In the genomic region with DNA sequence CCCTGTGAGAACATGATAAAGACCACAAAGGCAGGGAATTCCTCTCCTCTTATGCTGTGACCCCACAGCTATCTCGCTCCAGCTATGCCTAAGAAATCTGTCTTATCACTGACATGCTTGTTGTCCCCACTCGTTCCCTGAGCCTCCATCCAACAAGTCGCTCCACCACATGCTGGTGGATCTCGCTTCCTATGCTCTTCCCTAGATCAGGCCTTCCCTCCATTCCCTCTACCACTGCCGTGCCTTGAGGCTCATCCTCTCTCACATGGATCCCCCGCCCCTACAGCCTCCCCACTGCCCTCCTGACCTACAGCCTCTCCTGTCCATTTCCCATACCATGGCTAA, we compare ENCODE assay signal across 1 cellular context.
TF ChIP-seq lines count a peak whose summit lies in the region.

No MANE protein-coding gene starts in this region.

TF ChIP-seq in K562, 482 proteins besides CTCF, POLR2A, EP300 and RAD21 (continued from another document):
- TF ChIP-seq ARID4B (CRISPR knock-in tag; IDR thresholded peaks at IDR 0.05) (no peak), TFE3 (CRISPR knock-in tag; IDR thresholded peaks at IDR 0.05) (no peak), ZBTB1 (CRISPR knock-in tag; IDR thresholded peaks at IDR 0.05; ENCODE audit: borderline replicate concordance, low read depth) (no peak), ZFPM2 (CRISPR knock-in tag; IDR thresholded peaks at IDR 0.05) (no peak), SPI1 (IDR thresholded peaks at IDR 0.05; ENCODE audit: borderline replicate concordance, low read depth, low read length) (no peak), ZNF121 (CRISPR knock-in tag; conservative IDR thresholded peaks at IDR 0.05) (no peak), TCF3 (CRISPR knock-in tag; IDR thresholded peaks at IDR 0.05) (peak; percentile 79), HMG20A (CRISPR knock-in tag; conservative IDR thresholded peaks at IDR 0.05) (no peak), NCOR1 (IDR thresholded peaks at IDR 0.05) (peak; percentile 45; the same call in 1 of the 2 replicates), JUN (IDR thresholded peaks at IDR 0.05; ENCODE audit: borderline replicate concordance, low read depth, low read length) (no peak), JUN (CRISPR knock-in tag; IDR thresholded peaks at IDR 0.05; ENCODE audit: borderline replicate concordance) (no peak), ZNF41 (CRISPR knock-in tag; conservative IDR thresholded peaks at IDR 0.05) (no peak)
- TF ChIP-seq, protein P1, sequence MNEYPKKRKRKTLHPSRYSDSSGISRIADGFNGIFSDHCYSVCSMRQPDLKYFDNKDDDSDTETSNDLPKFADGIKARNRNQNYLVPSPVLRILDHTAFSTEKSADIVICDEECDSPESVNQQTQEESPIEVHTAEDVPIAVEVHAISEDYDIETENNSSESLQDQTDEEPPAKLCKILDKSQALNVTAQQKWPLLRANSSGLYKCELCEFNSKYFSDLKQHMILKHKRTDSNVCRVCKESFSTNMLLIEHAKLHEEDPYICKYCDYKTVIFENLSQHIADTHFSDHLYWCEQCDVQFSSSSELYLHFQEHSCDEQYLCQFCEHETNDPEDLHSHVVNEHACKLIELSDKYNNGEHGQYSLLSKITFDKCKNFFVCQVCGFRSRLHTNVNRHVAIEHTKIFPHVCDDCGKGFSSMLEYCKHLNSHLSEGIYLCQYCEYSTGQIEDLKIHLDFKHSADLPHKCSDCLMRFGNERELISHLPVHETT (CRISPR knock-in tag; conservative IDR thresholded peaks at IDR 0.05 in 1 of 2, IDR thresholded peaks at IDR 0.05 in 1 of 2), result no peak
- TF ChIP-seq, protein P2, sequence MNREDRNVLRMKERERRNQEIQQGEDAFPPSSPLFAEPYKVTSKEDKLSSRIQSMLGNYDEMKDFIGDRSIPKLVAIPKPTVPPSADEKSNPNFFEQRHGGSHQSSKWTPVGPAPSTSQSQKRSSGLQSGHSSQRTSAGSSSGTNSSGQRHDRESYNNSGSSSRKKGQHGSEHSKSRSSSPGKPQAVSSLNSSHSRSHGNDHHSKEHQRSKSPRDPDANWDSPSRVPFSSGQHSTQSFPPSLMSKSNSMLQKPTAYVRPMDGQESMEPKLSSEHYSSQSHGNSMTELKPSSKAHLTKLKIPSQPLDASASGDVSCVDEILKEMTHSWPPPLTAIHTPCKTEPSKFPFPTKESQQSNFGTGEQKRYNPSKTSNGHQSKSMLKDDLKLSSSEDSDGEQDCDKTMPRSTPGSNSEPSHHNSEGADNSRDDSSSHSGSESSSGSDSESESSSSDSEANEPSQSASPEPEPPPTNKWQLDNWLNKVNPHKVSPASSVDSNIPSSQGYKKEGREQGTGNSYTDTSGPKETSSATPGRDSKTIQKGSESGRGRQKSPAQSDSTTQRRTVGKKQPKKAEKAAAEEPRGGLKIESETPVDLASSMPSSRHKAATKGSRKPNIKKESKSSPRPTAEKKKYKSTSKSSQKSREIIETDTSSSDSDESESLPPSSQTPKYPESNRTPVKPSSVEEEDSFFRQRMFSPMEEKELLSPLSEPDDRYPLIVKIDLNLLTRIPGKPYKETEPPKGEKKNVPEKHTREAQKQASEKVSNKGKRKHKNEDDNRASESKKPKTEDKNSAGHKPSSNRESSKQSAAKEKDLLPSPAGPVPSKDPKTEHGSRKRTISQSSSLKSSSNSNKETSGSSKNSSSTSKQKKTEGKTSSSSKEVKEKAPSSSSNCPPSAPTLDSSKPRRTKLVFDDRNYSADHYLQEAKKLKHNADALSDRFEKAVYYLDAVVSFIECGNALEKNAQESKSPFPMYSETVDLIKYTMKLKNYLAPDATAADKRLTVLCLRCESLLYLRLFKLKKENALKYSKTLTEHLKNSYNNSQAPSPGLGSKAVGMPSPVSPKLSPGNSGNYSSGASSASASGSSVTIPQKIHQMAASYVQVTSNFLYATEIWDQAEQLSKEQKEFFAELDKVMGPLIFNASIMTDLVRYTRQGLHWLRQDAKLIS (CRISPR knock-in tag; IDR thresholded peaks at IDR 0.05), result no peak
